Comparison of ENCODE assay signal across 1 cellular context in the genomic region with DNA sequence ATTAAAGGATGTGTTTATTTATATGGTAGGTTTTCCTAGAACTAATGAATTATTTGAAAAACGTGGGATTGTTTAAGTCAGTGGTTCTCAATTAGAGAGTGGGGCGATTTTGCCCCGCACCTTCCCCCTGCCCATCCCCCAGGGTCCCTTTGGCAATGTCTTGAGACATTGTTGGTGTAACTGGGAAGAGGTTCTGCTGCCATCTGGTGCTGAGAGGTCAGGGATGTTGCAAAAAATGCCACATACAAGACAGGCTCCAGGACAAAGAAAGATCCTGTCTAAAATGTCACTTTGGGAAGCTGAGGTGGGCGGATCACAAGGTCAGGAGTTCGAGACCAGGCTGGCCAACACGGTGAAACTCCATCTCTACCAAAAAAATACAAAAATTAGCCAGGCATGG.
TF ChIP-seq lines count a peak whose summit lies in the region.

No MANE protein-coding gene starts in this region.

TF ChIP-seq in WTC11, 78 proteins besides CTCF, POLR2A, EP300 and RAD21 (continued from another document):
- TF ChIP-seq, protein P1, sequence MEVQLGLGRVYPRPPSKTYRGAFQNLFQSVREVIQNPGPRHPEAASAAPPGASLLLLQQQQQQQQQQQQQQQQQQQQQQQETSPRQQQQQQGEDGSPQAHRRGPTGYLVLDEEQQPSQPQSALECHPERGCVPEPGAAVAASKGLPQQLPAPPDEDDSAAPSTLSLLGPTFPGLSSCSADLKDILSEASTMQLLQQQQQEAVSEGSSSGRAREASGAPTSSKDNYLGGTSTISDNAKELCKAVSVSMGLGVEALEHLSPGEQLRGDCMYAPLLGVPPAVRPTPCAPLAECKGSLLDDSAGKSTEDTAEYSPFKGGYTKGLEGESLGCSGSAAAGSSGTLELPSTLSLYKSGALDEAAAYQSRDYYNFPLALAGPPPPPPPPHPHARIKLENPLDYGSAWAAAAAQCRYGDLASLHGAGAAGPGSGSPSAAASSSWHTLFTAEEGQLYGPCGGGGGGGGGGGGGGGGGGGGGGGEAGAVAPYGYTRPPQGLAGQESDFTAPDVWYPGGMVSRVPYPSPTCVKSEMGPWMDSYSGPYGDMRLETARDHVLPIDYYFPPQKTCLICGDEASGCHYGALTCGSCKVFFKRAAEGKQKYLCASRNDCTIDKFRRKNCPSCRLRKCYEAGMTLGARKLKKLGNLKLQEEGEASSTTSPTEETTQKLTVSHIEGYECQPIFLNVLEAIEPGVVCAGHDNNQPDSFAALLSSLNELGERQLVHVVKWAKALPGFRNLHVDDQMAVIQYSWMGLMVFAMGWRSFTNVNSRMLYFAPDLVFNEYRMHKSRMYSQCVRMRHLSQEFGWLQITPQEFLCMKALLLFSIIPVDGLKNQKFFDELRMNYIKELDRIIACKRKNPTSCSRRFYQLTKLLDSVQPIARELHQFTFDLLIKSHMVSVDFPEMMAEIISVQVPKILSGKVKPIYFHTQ (CRISPR knock-in tag; IDR thresholded peaks at IDR 0.05): no peak
- TF ChIP-seq IRF2 (CRISPR knock-in tag; IDR thresholded peaks at IDR 0.05; ENCODE audit: borderline replicate concordance, low read depth) (no peak), EMX1 (CRISPR knock-in tag; IDR thresholded peaks at IDR 0.05) (no peak), ZNF671 (CRISPR knock-in tag; IDR thresholded peaks at IDR 0.05) (no peak), SP1 (CRISPR knock-in tag; conservative IDR thresholded peaks at IDR 0.05) (no peak), SOX15 (CRISPR knock-in tag; IDR thresholded peaks at IDR 0.05) (no peak), JUN (CRISPR knock-in tag; IDR thresholded peaks at IDR 0.05) (no peak), ZNF121 (CRISPR knock-in tag; IDR thresholded peaks at IDR 0.05) (no peak)
- TF ChIP-seq, protein P2, sequence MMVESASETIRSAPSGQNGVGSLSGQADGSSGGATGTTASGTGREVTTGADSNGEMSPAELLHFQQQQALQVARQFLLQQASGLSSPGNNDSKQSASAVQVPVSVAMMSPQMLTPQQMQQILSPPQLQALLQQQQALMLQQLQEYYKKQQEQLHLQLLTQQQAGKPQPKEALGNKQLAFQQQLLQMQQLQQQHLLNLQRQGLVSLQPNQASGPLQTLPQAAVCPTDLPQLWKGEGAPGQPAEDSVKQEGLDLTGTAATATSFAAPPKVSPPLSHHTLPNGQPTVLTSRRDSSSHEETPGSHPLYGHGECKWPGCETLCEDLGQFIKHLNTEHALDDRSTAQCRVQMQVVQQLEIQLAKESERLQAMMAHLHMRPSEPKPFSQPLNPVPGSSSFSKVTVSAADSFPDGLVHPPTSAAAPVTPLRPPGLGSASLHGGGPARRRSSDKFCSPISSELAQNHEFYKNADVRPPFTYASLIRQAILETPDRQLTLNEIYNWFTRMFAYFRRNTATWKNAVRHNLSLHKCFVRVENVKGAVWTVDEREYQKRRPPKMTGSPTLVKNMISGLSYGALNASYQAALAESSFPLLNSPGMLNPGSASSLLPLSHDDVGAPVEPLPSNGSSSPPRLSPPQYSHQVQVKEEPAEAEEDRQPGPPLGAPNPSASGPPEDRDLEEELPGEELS (CRISPR knock-in tag; IDR thresholded peaks at IDR 0.05): no peak
- TF ChIP-seq, protein P3, sequence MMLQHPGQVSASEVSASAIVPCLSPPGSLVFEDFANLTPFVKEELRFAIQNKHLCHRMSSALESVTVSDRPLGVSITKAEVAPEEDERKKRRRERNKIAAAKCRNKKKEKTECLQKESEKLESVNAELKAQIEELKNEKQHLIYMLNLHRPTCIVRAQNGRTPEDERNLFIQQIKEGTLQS (CRISPR knock-in tag; conservative IDR thresholded peaks at IDR 0.05): no peak
- TF ChIP-seq, protein P4, sequence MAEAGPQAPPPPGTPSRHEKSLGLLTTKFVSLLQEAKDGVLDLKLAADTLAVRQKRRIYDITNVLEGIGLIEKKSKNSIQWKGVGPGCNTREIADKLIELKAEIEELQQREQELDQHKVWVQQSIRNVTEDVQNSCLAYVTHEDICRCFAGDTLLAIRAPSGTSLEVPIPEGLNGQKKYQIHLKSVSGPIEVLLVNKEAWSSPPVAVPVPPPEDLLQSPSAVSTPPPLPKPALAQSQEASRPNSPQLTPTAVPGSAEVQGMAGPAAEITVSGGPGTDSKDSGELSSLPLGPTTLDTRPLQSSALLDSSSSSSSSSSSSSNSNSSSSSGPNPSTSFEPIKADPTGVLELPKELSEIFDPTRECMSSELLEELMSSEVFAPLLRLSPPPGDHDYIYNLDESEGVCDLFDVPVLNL (CRISPR knock-in tag; IDR thresholded peaks at IDR 0.05; ENCODE audit: borderline replicate concordance, low read depth): no peak
